Comparison of ENCODE assay signal across 1 cellular context in genomic region chr4:69485130-69485529, GRCh38.
TF ChIP-seq lines count a peak whose summit lies in the region.

No MANE protein-coding gene starts in this region.

TF ChIP-seq in HepG2, 621 proteins besides CTCF, POLR2A, EP300 and RAD21 (continued from another document and continues in another):
- TF ChIP-seq HOXA9 (CRISPR knock-in tag; IDR thresholded peaks at IDR 0.05; ENCODE audit: borderline replicate concordance) (no peak), ZNF558 (CRISPR knock-in tag; IDR thresholded peaks at IDR 0.05; ENCODE audit: borderline replicate concordance) (no peak), NR1H2 (CRISPR knock-in tag; IDR thresholded peaks at IDR 0.05; ENCODE audit: borderline replicate concordance, low read depth) (no peak), CBX1 (IDR thresholded peaks at IDR 0.05; ENCODE audit: low read depth) (no peak), IRF2 (CRISPR knock-in tag; IDR thresholded peaks at IDR 0.05) (no peak), PHF5A (CRISPR knock-in tag; IDR thresholded peaks at IDR 0.05; ENCODE audit: low read depth, unreplicated experiment) (no peak), TCF12 (IDR thresholded peaks at IDR 0.05) (no peak), TCF12 (CRISPR knock-in tag; IDR thresholded peaks at IDR 0.05) (no peak), KAT2B (IDR thresholded peaks at IDR 0.05; ENCODE audit: borderline replicate concordance, low read depth, low read length) (no peak), NFKBIZ (CRISPR knock-in tag; IDR thresholded peaks at IDR 0.05) (no peak), REXO4 (CRISPR knock-in tag; IDR thresholded peaks at IDR 0.05; ENCODE audit: borderline replicate concordance) (no peak), TMF1 (CRISPR knock-in tag; IDR thresholded peaks at IDR 0.05; ENCODE audit: low read depth) (no peak), ZNF44 (CRISPR knock-in tag; IDR thresholded peaks at IDR 0.05) (no peak), FOXA1 (IDR thresholded peaks at IDR 0.05) (no peak), FOXA1 (CRISPR knock-in tag; IDR thresholded peaks at IDR 0.05) (0 out of 2 replicates have a peak, but pooled peaks have one; percentile 32), SOX13 (IDR thresholded peaks at IDR 0.05) (no peak), SOX13 (CRISPR knock-in tag; conservative IDR thresholded peaks at IDR 0.05 in 1 of 2, IDR thresholded peaks at IDR 0.05 in 1 of 2) (peak in 1 of 2 experiments; percentile 81; a peak in 2 of 4 replicates), SOX5 (CRISPR knock-in tag; IDR thresholded peaks at IDR 0.05; ENCODE audit: borderline replicate concordance) (peak; percentile 58; the same call in 1 of the 2 replicates), ZNF101 (CRISPR knock-in tag; IDR thresholded peaks at IDR 0.05; ENCODE audit: borderline replicate concordance, low read depth) (no peak), ZNF331 (CRISPR knock-in tag; IDR thresholded peaks at IDR 0.05) (peak; percentile 23; the same call in 1 of the 2 replicates), RFX3 (CRISPR knock-in tag; IDR thresholded peaks at IDR 0.05) (no peak), ZNF891 (CRISPR knock-in tag; IDR thresholded peaks at IDR 0.05) (no peak), NR2F2 (IDR thresholded peaks at IDR 0.05; ENCODE audit: borderline replicate concordance, low read depth) (no peak), TIGD3 (CRISPR knock-in tag; IDR thresholded peaks at IDR 0.05; ENCODE audit: borderline replicate concordance) (no peak), JDP2 (CRISPR knock-in tag; IDR thresholded peaks at IDR 0.05; ENCODE audit: borderline replicate concordance) (no peak)
- TF ChIP-seq, protein P1, sequence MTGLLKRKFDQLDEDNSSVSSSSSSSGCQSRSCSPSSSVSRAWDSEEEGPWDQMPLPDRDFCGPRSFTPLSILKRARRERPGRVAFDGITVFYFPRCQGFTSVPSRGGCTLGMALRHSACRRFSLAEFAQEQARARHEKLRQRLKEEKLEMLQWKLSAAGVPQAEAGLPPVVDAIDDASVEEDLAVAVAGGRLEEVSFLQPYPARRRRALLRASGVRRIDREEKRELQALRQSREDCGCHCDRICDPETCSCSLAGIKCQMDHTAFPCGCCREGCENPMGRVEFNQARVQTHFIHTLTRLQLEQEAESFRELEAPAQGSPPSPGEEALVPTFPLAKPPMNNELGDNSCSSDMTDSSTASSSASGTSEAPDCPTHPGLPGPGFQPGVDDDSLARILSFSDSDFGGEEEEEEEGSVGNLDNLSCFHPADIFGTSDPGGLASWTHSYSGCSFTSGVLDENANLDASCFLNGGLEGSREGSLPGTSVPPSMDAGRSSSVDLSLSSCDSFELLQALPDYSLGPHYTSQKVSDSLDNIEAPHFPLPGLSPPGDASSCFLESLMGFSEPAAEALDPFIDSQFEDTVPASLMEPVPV (CRISPR knock-in tag; IDR thresholded peaks at IDR 0.05), result no peak
- TF ChIP-seq, protein P2, sequence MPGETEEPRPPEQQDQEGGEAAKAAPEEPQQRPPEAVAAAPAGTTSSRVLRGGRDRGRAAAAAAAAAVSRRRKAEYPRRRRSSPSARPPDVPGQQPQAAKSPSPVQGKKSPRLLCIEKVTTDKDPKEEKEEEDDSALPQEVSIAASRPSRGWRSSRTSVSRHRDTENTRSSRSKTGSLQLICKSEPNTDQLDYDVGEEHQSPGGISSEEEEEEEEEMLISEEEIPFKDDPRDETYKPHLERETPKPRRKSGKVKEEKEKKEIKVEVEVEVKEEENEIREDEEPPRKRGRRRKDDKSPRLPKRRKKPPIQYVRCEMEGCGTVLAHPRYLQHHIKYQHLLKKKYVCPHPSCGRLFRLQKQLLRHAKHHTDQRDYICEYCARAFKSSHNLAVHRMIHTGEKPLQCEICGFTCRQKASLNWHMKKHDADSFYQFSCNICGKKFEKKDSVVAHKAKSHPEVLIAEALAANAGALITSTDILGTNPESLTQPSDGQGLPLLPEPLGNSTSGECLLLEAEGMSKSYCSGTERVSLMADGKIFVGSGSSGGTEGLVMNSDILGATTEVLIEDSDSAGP (CRISPR knock-in tag; IDR thresholded peaks at IDR 0.05; ENCODE audit: borderline replicate concordance), result no peak
- TF ChIP-seq, protein P3, sequence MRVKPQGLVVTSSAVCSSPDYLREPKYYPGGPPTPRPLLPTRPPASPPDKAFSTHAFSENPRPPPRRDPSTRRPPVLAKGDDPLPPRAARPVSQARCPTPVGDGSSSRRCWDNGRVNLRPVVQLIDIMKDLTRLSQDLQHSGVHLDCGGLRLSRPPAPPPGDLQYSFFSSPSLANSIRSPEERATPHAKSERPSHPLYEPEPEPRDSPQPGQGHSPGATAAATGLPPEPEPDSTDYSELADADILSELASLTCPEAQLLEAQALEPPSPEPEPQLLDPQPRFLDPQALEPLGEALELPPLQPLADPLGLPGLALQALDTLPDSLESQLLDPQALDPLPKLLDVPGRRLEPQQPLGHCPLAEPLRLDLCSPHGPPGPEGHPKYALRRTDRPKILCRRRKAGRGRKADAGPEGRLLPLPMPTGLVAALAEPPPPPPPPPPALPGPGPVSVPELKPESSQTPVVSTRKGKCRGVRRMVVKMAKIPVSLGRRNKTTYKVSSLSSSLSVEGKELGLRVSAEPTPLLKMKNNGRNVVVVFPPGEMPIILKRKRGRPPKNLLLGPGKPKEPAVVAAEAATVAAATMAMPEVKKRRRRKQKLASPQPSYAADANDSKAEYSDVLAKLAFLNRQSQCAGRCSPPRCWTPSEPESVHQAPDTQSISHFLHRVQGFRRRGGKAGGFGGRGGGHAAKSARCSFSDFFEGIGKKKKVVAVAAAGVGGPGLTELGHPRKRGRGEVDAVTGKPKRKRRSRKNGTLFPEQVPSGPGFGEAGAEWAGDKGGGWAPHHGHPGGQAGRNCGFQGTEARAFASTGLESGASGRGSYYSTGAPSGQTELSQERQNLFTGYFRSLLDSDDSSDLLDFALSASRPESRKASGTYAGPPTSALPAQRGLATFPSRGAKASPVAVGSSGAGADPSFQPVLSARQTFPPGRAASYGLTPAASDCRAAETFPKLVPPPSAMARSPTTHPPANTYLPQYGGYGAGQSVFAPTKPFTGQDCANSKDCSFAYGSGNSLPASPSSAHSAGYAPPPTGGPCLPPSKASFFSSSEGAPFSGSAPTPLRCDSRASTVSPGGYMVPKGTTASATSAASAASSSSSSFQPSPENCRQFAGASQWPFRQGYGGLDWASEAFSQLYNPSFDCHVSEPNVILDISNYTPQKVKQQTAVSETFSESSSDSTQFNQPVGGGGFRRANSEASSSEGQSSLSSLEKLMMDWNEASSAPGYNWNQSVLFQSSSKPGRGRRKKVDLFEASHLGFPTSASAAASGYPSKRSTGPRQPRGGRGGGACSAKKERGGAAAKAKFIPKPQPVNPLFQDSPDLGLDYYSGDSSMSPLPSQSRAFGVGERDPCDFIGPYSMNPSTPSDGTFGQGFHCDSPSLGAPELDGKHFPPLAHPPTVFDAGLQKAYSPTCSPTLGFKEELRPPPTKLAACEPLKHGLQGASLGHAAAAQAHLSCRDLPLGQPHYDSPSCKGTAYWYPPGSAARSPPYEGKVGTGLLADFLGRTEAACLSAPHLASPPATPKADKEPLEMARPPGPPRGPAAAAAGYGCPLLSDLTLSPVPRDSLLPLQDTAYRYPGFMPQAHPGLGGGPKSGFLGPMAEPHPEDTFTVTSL (CRISPR knock-in tag; IDR thresholded peaks at IDR 0.05; ENCODE audit: borderline replicate concordance), result no peak
- TF ChIP-seq, protein P4, sequence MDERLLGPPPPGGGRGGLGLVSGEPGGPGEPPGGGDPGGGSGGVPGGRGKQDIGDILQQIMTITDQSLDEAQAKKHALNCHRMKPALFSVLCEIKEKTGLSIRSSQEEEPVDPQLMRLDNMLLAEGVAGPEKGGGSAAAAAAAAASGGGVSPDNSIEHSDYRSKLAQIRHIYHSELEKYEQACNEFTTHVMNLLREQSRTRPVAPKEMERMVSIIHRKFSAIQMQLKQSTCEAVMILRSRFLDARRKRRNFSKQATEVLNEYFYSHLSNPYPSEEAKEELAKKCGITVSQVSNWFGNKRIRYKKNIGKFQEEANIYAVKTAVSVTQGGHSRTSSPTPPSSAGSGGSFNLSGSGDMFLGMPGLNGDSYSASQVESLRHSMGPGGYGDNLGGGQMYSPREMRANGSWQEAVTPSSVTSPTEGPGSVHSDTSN (CRISPR knock-in tag; IDR thresholded peaks at IDR 0.05), result no peak
- TF ChIP-seq, protein P5, sequence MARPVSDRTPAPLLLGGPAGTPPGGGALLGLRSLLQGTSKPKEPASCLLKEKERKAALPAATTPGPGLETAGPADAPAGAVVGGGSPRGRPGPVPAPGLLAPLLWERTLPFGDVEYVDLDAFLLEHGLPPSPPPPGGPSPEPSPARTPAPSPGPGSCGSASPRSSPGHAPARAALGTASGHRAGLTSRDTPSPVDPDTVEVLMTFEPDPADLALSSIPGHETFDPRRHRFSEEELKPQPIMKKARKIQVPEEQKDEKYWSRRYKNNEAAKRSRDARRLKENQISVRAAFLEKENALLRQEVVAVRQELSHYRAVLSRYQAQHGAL (CRISPR knock-in tag; IDR thresholded peaks at IDR 0.05; ENCODE audit: not compliant biosample characterization), result no peak
- TF ChIP-seq, protein P6, sequence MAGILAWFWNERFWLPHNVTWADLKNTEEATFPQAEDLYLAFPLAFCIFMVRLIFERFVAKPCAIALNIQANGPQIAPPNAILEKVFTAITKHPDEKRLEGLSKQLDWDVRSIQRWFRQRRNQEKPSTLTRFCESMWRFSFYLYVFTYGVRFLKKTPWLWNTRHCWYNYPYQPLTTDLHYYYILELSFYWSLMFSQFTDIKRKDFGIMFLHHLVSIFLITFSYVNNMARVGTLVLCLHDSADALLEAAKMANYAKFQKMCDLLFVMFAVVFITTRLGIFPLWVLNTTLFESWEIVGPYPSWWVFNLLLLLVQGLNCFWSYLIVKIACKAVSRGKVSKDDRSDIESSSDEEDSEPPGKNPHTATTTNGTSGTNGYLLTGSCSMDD (CRISPR knock-in tag; IDR thresholded peaks at IDR 0.05), result no peak
- TF ChIP-seq, protein P7, sequence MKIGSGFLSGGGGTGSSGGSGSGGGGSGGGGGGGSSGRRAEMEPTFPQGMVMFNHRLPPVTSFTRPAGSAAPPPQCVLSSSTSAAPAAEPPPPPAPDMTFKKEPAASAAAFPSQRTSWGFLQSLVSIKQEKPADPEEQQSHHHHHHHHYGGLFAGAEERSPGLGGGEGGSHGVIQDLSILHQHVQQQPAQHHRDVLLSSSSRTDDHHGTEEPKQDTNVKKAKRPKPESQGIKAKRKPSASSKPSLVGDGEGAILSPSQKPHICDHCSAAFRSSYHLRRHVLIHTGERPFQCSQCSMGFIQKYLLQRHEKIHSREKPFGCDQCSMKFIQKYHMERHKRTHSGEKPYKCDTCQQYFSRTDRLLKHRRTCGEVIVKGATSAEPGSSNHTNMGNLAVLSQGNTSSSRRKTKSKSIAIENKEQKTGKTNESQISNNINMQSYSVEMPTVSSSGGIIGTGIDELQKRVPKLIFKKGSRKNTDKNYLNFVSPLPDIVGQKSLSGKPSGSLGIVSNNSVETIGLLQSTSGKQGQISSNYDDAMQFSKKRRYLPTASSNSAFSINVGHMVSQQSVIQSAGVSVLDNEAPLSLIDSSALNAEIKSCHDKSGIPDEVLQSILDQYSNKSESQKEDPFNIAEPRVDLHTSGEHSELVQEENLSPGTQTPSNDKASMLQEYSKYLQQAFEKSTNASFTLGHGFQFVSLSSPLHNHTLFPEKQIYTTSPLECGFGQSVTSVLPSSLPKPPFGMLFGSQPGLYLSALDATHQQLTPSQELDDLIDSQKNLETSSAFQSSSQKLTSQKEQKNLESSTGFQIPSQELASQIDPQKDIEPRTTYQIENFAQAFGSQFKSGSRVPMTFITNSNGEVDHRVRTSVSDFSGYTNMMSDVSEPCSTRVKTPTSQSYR (CRISPR knock-in tag; IDR thresholded peaks at IDR 0.05; ENCODE audit: borderline replicate concordance), result no peak
- TF ChIP-seq, protein P8, sequence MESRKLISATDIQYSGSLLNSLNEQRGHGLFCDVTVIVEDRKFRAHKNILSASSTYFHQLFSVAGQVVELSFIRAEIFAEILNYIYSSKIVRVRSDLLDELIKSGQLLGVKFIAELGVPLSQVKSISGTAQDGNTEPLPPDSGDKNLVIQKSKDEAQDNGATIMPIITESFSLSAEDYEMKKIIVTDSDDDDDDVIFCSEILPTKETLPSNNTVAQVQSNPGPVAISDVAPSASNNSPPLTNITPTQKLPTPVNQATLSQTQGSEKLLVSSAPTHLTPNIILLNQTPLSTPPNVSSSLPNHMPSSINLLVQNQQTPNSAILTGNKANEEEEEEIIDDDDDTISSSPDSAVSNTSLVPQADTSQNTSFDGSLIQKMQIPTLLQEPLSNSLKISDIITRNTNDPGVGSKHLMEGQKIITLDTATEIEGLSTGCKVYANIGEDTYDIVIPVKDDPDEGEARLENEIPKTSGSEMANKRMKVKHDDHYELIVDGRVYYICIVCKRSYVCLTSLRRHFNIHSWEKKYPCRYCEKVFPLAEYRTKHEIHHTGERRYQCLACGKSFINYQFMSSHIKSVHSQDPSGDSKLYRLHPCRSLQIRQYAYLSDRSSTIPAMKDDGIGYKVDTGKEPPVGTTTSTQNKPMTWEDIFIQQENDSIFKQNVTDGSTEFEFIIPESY (CRISPR knock-in tag; IDR thresholded peaks at IDR 0.05), result no peak
